22 cellular contexts compared by ENCODE assay signal in genomic region chr12:11510671-11511070, GRCh38.
"Had no signal": no experiment of that assay in that cellular context is flagged by ENCODE, and none has a peak within 500 bp of the region (broad histone marks: within the 10 kb centered on the region; RNA-seq: fewer than 3 reads in every experiment).

No MANE protein-coding gene starts in this region.

- DNase-seq: activated CD4-positive, alpha-beta T cell treated with anti-CD3 and anti-CD28 coated beads, Interleukin-2, amount 10 ng/mL, durations not matched to agents 7 days and 5 days; activated CD4-positive, CD25-positive, alpha-beta regulatory T cell treated with anti-CD3 and anti-CD28 coated beads, Interleukin-2, amount 50 U/mL, for 72 hours; activated naive CD4-positive, alpha-beta T cell; activated T-cell treated with anti-CD3 and anti-CD28 coated beads, Interleukin-2, amount 50 U/mL, for 1 hour; colonic mucosa; dorsolateral prefrontal cortex; effector memory CD8-positive, alpha-beta T cell; glutamatergic neuron; hippocampal formation; nephron progenitor cell; pancreas; psoas muscle; right cardiac atrium; stimulated activated CD4-positive, alpha-beta T cell treated with anti-CD3 and anti-CD28 coated beads, Interleukin-1b, Interleukin-23, amount 100 ng/mL, for 48 hours; substantia nigra; thyroid gland; WERI-Rb-1 had no signal

- FAIRE-seq: astrocyte, frontal cortex, pancreas had no signal

- H3K9me3 ChIP-seq: breast epithelium, colonic mucosa, esophagus muscularis mucosa, pancreas, psoas muscle, thyroid gland had no signal

- H3K27ac ChIP-seq: breast epithelium, colonic mucosa, dorsolateral prefrontal cortex, esophagus muscularis mucosa, pancreas, psoas muscle, thyroid gland, WERI-Rb-1 had no signal

- H3K36me3 ChIP-seq: breast epithelium, colonic mucosa, esophagus muscularis mucosa, pancreas, thyroid gland, WERI-Rb-1 had no signal

- H3K4me3 ChIP-seq: breast epithelium, colonic mucosa, dorsolateral prefrontal cortex, esophagus muscularis mucosa, pancreas, psoas muscle, thyroid gland had no signal

- H3K4me1 ChIP-seq: breast epithelium, colonic mucosa, esophagus muscularis mucosa, pancreas, psoas muscle had no signal

- ATAC-seq: activated T-helper 17 cell treated with anti-CD3 and anti-CD28 coated beads, Interleukin-2, amount 50 U/mL, for 72 hours; effector memory CD8-positive, alpha-beta T cell; pancreas; psoas muscle; right cardiac atrium had no signal

- H3K27me3 ChIP-seq: breast epithelium, colonic mucosa, dorsolateral prefrontal cortex, pancreas, thyroid gland had no signal
